ENCODE assay signal across 24 cellular contexts in genomic region chr14:67633451-67634154, GRCh38.
"Had no signal": no experiment of that assay in that cellular context is flagged by ENCODE, and none has a peak within 500 bp of the region (broad histone marks: within the 10 kb centered on the region; RNA-seq: fewer than 3 reads in every experiment).

No MANE protein-coding gene starts in this region.

- H3K9me3 ChIP-seq: left ventricle myocardium inferior, ovary, prostate gland, spleen, suprapubic skin, thoracic aorta, tibial artery, vagina had no signal

- FAIRE-seq: keratinocyte had no signal

- H3K27me3 Mint-ChIP-seq: stimulated activated naive CD8-positive, alpha-beta T cell treated with anti-CD3 and anti-CD28 coated beads, Interleukin-15, Interleukin-2, amounts not matched to agents 100 ng/mL and 50 ng/mL, for 24 hours; type B pancreatic cell had no signal

- H3K27ac ChIP-seq: left ventricle myocardium inferior, ovary, prostate gland, skin epidermis, spleen, suprapubic skin, thoracic aorta, tibial artery, vagina had no signal

- DNase-seq: hippocampal formation; left ventricle myocardium inferior; mesendoderm; midbrain; naive thymus-derived CD8-positive, alpha-beta T cell; ovary; retina; right cardiac atrium; spleen; stimulated activated CD4-positive, alpha-beta T cell treated with anti-CD3 and anti-CD28 coated beads, Interleukin-4, amount 100 ng/mL, for 24 hours; stimulated activated naive CD4-positive, alpha-beta T cell; tibial artery had no signal

- H3K4me3 ChIP-seq: left ventricle myocardium inferior, lung, ovary, prostate gland, skin epidermis, spleen, suprapubic skin, thoracic aorta, tibial artery, vagina had no signal

- H3K27me3 ChIP-seq: ovary, spleen, suprapubic skin, tibial artery, vagina had no signal

- H3K36me3 ChIP-seq: left ventricle myocardium inferior, ovary, prostate gland, spleen, suprapubic skin, thoracic aorta, vagina had no signal

- ATAC-seq: naive thymus-derived CD8-positive, alpha-beta T cell; right cardiac atrium; sciatic nerve; stimulated activated effector memory CD8-positive, alpha-beta T cell treated with anti-CD3 and anti-CD28 coated beads, Interleukin-12 subunit alpha, Interleukin-12 subunit beta, amount 100 ng/mL, for 72 hours had no signal

- H3K4me1 ChIP-seq: prostate gland, spleen, suprapubic skin, tibial artery, vagina had no signal

- H3K27ac Mint-ChIP-seq: naive thymus-derived CD8-positive, alpha-beta T cell; nephron; stimulated activated effector memory CD8-positive, alpha-beta T cell treated with anti-CD3 and anti-CD28 coated beads, Interleukin-12 subunit alpha, Interleukin-12 subunit beta, amount 100 ng/mL, for 72 hours; stimulated activated naive CD8-positive, alpha-beta T cell treated with anti-CD3 and anti-CD28 coated beads, Interleukin-15, Interleukin-2, amounts not matched to agents 100 ng/mL and 50 ng/mL, for 24 hours; type B pancreatic cell had no signal

- H3K4me1 Mint-ChIP-seq: naive thymus-derived CD8-positive, alpha-beta T cell; nephron; stimulated activated effector memory CD8-positive, alpha-beta T cell treated with anti-CD3 and anti-CD28 coated beads, Interleukin-12 subunit alpha, Interleukin-12 subunit beta, amount 100 ng/mL, for 72 hours had no signal

- H3K4me3 Mint-ChIP-seq: naive thymus-derived CD8-positive, alpha-beta T cell; nephron; stimulated activated effector memory CD8-positive, alpha-beta T cell treated with anti-CD3 and anti-CD28 coated beads, Interleukin-12 subunit alpha, Interleukin-12 subunit beta, amount 100 ng/mL, for 72 hours; stimulated activated naive CD8-positive, alpha-beta T cell treated with anti-CD3 and anti-CD28 coated beads, Interleukin-15, Interleukin-2, amounts not matched to agents 100 ng/mL and 50 ng/mL, for 24 hours; type B pancreatic cell had no signal
